ENCODE assay signal across 2 cellular contexts in genomic region chr3:129103296-129103695, GRCh38.
TF ChIP-seq lines count a peak whose summit lies in the region.

No MANE protein-coding gene starts in this region.

TF ChIP-seq in WTC11, 78 proteins besides CTCF, POLR2A, EP300 and RAD21 (continues in another document):
- TF ChIP-seq ATF3 (CRISPR knock-in tag; conservative IDR thresholded peaks at IDR 0.05), result no peak
- no peak for TF ChIP-seq HMGXB4 (CRISPR knock-in tag; IDR thresholded peaks at IDR 0.05)
- no peak for TF ChIP-seq ZNF512 (CRISPR knock-in tag; IDR thresholded peaks at IDR 0.05; ENCODE audit: borderline replicate concordance)
- TF ChIP-seq NR2C2 (CRISPR knock-in tag; IDR thresholded peaks at IDR 0.05), result no peak
- TF ChIP-seq CDX4 (CRISPR knock-in tag; IDR thresholded peaks at IDR 0.05; ENCODE audit: borderline replicate concordance), result no peak
- no peak for TF ChIP-seq FOXP1 (CRISPR knock-in tag; IDR thresholded peaks at IDR 0.05; ENCODE audit: borderline replicate concordance)
- no peak for TF ChIP-seq PREB (CRISPR knock-in tag; IDR thresholded peaks at IDR 0.05; ENCODE audit: borderline replicate concordance)
- no peak for TF ChIP-seq MLX (CRISPR knock-in tag; IDR thresholded peaks at IDR 0.05)
- no peak for TF ChIP-seq ZBTB43 (CRISPR knock-in tag; IDR thresholded peaks at IDR 0.05)
- no peak for TF ChIP-seq AFF4 (CRISPR knock-in tag; IDR thresholded peaks at IDR 0.05; ENCODE audit: borderline replicate concordance)
- TF ChIP-seq MAX (CRISPR knock-in tag; IDR thresholded peaks at IDR 0.05), result no peak

TF ChIP-seq in H1, 55 proteins besides CTCF, POLR2A, EP300 and RAD21:
- TF ChIP-seq RXRA (IDR thresholded peaks at IDR 0.05; ENCODE audit: insufficient read depth, low read depth, low read length), result no peak
- no peak for TF ChIP-seq CTBP2 (IDR thresholded peaks at IDR 0.05; ENCODE audit: borderline replicate concordance, insufficient read depth, insufficient read length, low read length)
- no peak for TF ChIP-seq SUZ12 (IDR thresholded peaks at IDR 0.05; ENCODE audit: low read length)
- no peak for TF ChIP-seq USF2 (IDR thresholded peaks at IDR 0.05; ENCODE audit: low read length)
- no peak for TF ChIP-seq BACH1 (IDR thresholded peaks at IDR 0.05; ENCODE audit: low read length)
- no peak for TF ChIP-seq TAF7 (optimal IDR thresholded peaks at IDR 0.05; ENCODE audit: borderline replicate concordance, low read depth, low read length)
- no peak for TF ChIP-seq HDAC6 (IDR thresholded peaks at IDR 0.05; ENCODE audit: low read depth, low read length)
- no peak for TF ChIP-seq SP4 (IDR thresholded peaks at IDR 0.05; ENCODE audit: low read length)
- no peak for TF ChIP-seq RFX5 (IDR thresholded peaks at IDR 0.05; ENCODE audit: borderline replicate concordance, low read depth, low read length)
- no peak for TF ChIP-seq ZNF274 (IDR thresholded peaks at IDR 0.05; ENCODE audit: borderline replicate concordance, extremely low read depth, low read length)
- no peak for TF ChIP-seq TAF1 (IDR thresholded peaks at IDR 0.05; ENCODE audit: low read depth, low read length)
- TF ChIP-seq KDM4A (IDR thresholded peaks at IDR 0.05; ENCODE audit: low read depth, low read length, severe bottlenecking), result no peak
- no peak for TF ChIP-seq CHD7 (IDR thresholded peaks at IDR 0.05; ENCODE audit: insufficient replicate concordance, low read length)
- TF ChIP-seq RNF2 (IDR thresholded peaks at IDR 0.05; ENCODE audit: borderline replicate concordance, low read depth, low read length, missing control alignments, poor library complexity, severe bottlenecking), result no peak
- no peak for TF ChIP-seq CEBPB (IDR thresholded peaks at IDR 0.05; ENCODE audit: low read depth, low read length)
- no peak for TF ChIP-seq SIRT6 (IDR thresholded peaks at IDR 0.05; ENCODE audit: low read length)
- no peak for TF ChIP-seq SRF (IDR thresholded peaks at IDR 0.05; ENCODE audit: low read depth, low read length)
- no peak for TF ChIP-seq SIN3A (conservative IDR thresholded peaks at IDR 0.05 in 1 of 2, IDR thresholded peaks at IDR 0.05 in 1 of 2; ENCODE audit: low read depth in 1 of 2, low read length in 2 of 2)
- TF ChIP-seq CBX8 (IDR thresholded peaks at IDR 0.05; ENCODE audit: borderline replicate concordance, low read depth, low read length), result no peak
- TF ChIP-seq BRCA1 (IDR thresholded peaks at IDR 0.05; ENCODE audit: low read depth, low read length), result no peak
